ENCODE assay signal across 8 cellular contexts in the genomic region with DNA sequence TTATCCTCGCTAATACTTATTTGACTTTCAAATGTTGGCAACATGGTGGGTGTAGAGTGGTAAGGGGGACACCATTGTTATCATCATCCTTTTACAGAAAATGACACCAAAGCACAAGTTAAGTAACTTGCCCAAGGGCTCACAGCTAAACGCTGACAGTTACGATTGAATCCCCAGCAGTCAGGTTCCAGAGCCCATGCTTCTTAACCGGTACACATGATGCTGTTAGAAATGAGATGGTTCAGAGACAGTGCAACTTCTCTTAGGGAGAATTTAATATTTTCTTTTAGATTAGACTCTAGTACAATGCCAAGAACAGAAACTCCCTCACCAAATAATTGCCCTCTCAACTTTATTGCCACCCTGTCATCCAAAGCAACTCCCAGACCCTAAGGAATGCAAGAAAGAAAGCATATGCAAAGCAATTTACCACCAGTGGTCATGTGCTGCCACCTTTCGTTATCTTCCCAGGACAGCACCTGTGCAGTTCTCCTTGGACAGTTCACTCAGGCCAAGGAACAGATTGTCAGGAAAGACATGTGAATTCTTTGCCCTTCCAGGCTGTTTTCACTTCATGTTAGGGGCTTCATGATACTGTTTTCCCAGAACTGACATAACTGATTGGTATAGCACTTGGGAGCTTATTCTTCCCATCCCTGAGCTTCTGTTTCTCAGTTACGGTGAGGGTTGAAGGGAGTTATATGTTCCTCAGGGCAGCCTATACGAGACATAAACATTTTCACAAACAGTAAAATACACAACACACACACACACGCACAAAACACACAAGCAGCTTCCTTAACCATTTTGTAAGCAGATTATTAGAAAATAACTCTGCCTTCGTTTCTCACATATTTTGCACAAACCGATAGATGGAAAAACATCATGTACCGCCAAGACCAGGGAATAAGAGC. TPM values are rescaled to one million over a fixed set of nuclear protein-coding genes. Genes with fewer than 3 reads are reported as not detected.
A peak's percentile ranks its signal among the peaks of the same experiment; 100 is the strongest.
DNase-seq lines count a peak whose midpoint lies in the region; TF ChIP-seq lines count a peak whose summit lies in the region.

No MANE protein-coding gene starts in this region.

- peak in 3 of 5 donors; percentile 18 to 37 (median 35) for DNase-seq in CD8-positive, alpha-beta memory T cell
- DNase-seq in PC-9 (peak; percentile 47 to 56), cerebellum (ENCODE audit: low spot score) (peak; percentile 44), nephron progenitor cell (peak; percentile 42), posterior vena cava (ENCODE audit: low spot score) (no peak), NCI-H510A (lab: John Stamatoyannopoulos, UW) (no peak), putamen (ENCODE audit: low spot score) (no peak)

- no peak overlapping the region for H3K4me3 Mint-ChIP-seq in CD8-positive, alpha-beta memory T cell
- H3K4me3 Mint-ChIP-seq in nephron progenitor cell: no peak overlapping the region

- BruUV-seq in PC-9 (replicated peaks; lab: Mats Ljungman, UMichigan): no TSS peak

- no peak overlapping the region for H3K27ac ChIP-seq in CD8-positive, alpha-beta memory T cell (ENCODE audit: low read depth, low read length)
- H3K27ac ChIP-seq in PC-9: no peak overlapping the region

- H3F3A ChIP-seq in PC-9 (ENCODE audit: insufficient read depth, low read depth): 0 out of 2 replicates have a peak, but pooled peaks cover 3% of the 10 kb centered on the region

- H3K4me2 ChIP-seq in PC-9: no peak overlapping the region

- H3K27me3 Mint-ChIP-seq in CD8-positive, alpha-beta memory T cell: no peaks in the 10 kb centered on the region
- peaks cover 3% of the 10 kb centered on the region for H3K27me3 Mint-ChIP-seq in nephron progenitor cell (ENCODE audit: low read depth, poor library complexity)

- no peaks in the 10 kb centered on the region for H3K27me3 ChIP-seq in CD8-positive, alpha-beta memory T cell (ENCODE audit: insufficient read depth, low read length, poor library complexity, severe bottlenecking)
- no peaks in the 10 kb centered on the region; the same call in 1 of the 2 replicates for H3K27me3 ChIP-seq in PC-9 (ENCODE audit: insufficient read depth, low read depth)

- H2AFZ ChIP-seq in PC-9: no peak overlapping the region

- POLR2A ChIA-PET in CD8-positive, alpha-beta memory T cell (lab: Charles Lee): interaction anchor here (0.9 to 1.6 kb wide), 3 partner anchors 20 to 36 kb away, joined by 3 to 4 read pairs (median 3); no protein-coding TSS in a partner anchor
- POLR2A ChIA-PET in PC-9 (lab: Charles Lee; ENCODE audit: unreplicated experiment): no interaction called here

- no peaks in the 10 kb centered on the region for H3K79me2 ChIP-seq in PC-9 (ENCODE audit: low read depth)

- peak; percentile 4 for TF ChIP-seq POLR2A in GM18951 (IDR thresholded peaks at IDR 0.05; ENCODE audit: extremely low read depth, insufficient read depth, insufficient read length)

- in situ Hi-C loops in GM18951 (cut with MboI; ENCODE audit: low sequenced_read_pairs, unreplicated experiment): no loop called here

- H4K20me1 ChIP-seq in PC-9 (ENCODE audit: insufficient read depth): no peaks in the 10 kb centered on the region

- H3K4me1 Mint-ChIP-seq in CD8-positive, alpha-beta memory T cell: peaks cover 49 to 85% (median 75%) of the 10 kb centered on the region in 3 donors
- peaks cover 56% of the 10 kb centered on the region for H3K4me1 Mint-ChIP-seq in nephron progenitor cell

- TF ChIP-seq CTCF in PC-9 (conservative IDR thresholded peaks at IDR 0.05) (peak; percentile 74), nephron progenitor cell (IDR thresholded peaks at IDR 0.05) (peak; percentile 64)

- no peaks in the 10 kb centered on the region for H3K36me3 ChIP-seq in CD8-positive, alpha-beta memory T cell (ENCODE audit: insufficient read depth, low read length)
- H3K36me3 ChIP-seq in PC-9 (ENCODE audit: low read depth): no peaks in the 10 kb centered on the region

- peaks cover 44% of the 10 kb centered on the region for H3K4me1 ChIP-seq in CD8-positive, alpha-beta memory T cell (ENCODE audit: insufficient read depth, low read length)
- peaks cover 3% of the 10 kb centered on the region for H3K4me1 ChIP-seq in PC-9 (replicated peaks; ENCODE audit: insufficient read depth)

- H3K9me3 ChIP-seq in CD8-positive, alpha-beta memory T cell (ENCODE audit: low read length): no peaks in the 10 kb centered on the region
- H3K9me3 ChIP-seq in PC-9 (ENCODE audit: insufficient read depth, low read depth): no peaks in the 10 kb centered on the region

- H3K9me2 ChIP-seq in PC-9 (ENCODE audit: insufficient read depth): no peaks in the 10 kb centered on the region

- H3K9me3 Mint-ChIP-seq in CD8-positive, alpha-beta memory T cell: no peaks in the 10 kb centered on the region
- peaks cover 6% of the 10 kb centered on the region for H3K9me3 Mint-ChIP-seq in nephron progenitor cell

- no peak overlapping the region for H3K4me3 ChIP-seq in CD8-positive, alpha-beta memory T cell (ENCODE audit: low read length)
- no peak overlapping the region for H3K4me3 ChIP-seq in PC-9

- peak overlapping the region in 4 of 8 donors; percentile 6 to 74 (median 32) for H3K27ac Mint-ChIP-seq in CD8-positive, alpha-beta memory T cell
- H3K27ac Mint-ChIP-seq in nephron progenitor cell: no peak overlapping the region

- peaks cover 0 to 10% (median 4%) of the 10 kb centered on the region in 3 donors for H3K36me3 Mint-ChIP-seq in CD8-positive, alpha-beta memory T cell
- no peaks in the 10 kb centered on the region for H3K36me3 Mint-ChIP-seq in nephron progenitor cell (ENCODE audit: low read depth)

- intact Hi-C loops in PC-9 (cut with micrococcal nuclease; ENCODE audit: unreplicated experiment) (no loop called here), posterior vena cava (cut with DNase I) (no loop called here)

- CTCF ChIA-PET in CD8-positive, alpha-beta memory T cell (lab: Charles Lee): interaction anchor here (0.7 to 2.1 kb wide), 10 partner anchors 12 to 109 kb away, joined by 3 to 21 read pairs (median 4); partner anchors contain the start of genes BRD2 and TAP2
- CTCF ChIA-PET in PC-9 (lab: Charles Lee): interaction anchor here (1.1 kb wide), 1 partner anchor 14 kb away, joined by 4 read pairs; no protein-coding TSS in a partner anchor

RNA-seq across cellular contexts. Expression of gene HLA-DMA, which starts 5.1 kb away (rescaled TPM):
- 10 to 100 TPM; 14.0 to 16.5 TPM for total RNA-seq in CD8-positive, alpha-beta memory T cell
- polyA plus RNA-seq in CD8-positive, alpha-beta memory T cell: 35.0 TPM
- 18.3 and 22.1 TPM in 2 replicates for total RNA-seq in PC-9 (2021)
- 0.73 TPM for total RNA-seq in cerebellum
- 10 to 100 TPM; 16.1 to 35.0 TPM for total RNA-seq in posterior vena cava

RNA-seq across cellular contexts. Expression of gene HLA-DMB, which starts 7.0 kb away (rescaled TPM):
- total RNA-seq in CD8-positive, alpha-beta memory T cell: 1 to 10 TPM; 4.3 to 5.3 TPM
- polyA plus RNA-seq in CD8-positive, alpha-beta memory T cell: 25.6 TPM
- 0.73 and 1.1 TPM in 2 replicates for total RNA-seq in PC-9 (2021)
- 1.5 TPM for total RNA-seq in cerebellum
- total RNA-seq in posterior vena cava: 10 to 100 TPM in 1 of 2 donors, 1 to 10 TPM in 1; 8.0 to 19.2 TPM

RNA-seq across cellular contexts. Expression of gene BRD2, which starts 20.6 kb away (rescaled TPM):
- total RNA-seq in CD8-positive, alpha-beta memory T cell: 100 to 1,000 TPM; 373 to 387 TPM
- 89.9 TPM for polyA plus RNA-seq in CD8-positive, alpha-beta memory T cell
- total RNA-seq in PC-9 (2021) (130 and 157 TPM in 2 replicates), cerebellum (77.4 TPM), posterior vena cava (100 to 1,000 TPM; 125 to 129 TPM)

Comparison
In these comparisons a context has a peak if more than half of its experiments do, and no peak if none do; other contexts are left out.
1. DNase-seq: peak in CD8-positive, alpha-beta memory T cell (3 of 5), PC-9 (2 of 2), cerebellum (single experiment) and nephron progenitor cell (single experiment); none in posterior vena cava (single experiment), NCI-H510A (single experiment) and putamen (single experiment).